ENCODE assay signal across 9 cellular contexts in genomic region chr15:25775317-25775912, GRCh38.
DNase-seq lines count a peak whose midpoint lies in the region; ATAC-seq, FAIRE-seq and TF ChIP-seq lines count a peak whose summit lies in the region.
"Had no signal": no experiment of that assay in that cellular context is flagged by ENCODE, and none has a peak within 500 bp of the region (broad histone marks: within the 10 kb centered on the region; RNA-seq: fewer than 3 reads in every experiment).

No MANE protein-coding gene starts in this region.

- H3K4me1 ChIP-seq in astrocyte (ENCODE audit: insufficient read depth, low read length), result peaks cover 18% of the 10 kb centered on the region
- H3K4me1 ChIP-seq in mesenchymal stem cell (ENCODE audit: control insufficient read depth, insufficient read depth, low read depth, low read length), result peaks cover 9% of the 10 kb centered on the region

- no peak overlapping the region for H2BK15ac ChIP-seq in mesenchymal stem cell (ENCODE audit: low read depth, poor library complexity, severe bottlenecking)

- H3K4me1 Mint-ChIP-seq in astrocyte (ENCODE audit: low read depth, unreplicated experiment), result peaks cover 22% of the 10 kb centered on the region
- no peaks in the 10 kb centered on the region for H3K4me1 Mint-ChIP-seq in Calu3 (ENCODE audit: low read depth, unreplicated experiment)

- FAIRE-seq in astrocyte (lab: Jason Lieb, UNC), result peak; percentile 92

- H3K9ac ChIP-seq in astrocyte (ENCODE audit: low read length), result peak overlapping the region; percentile 65
- peak overlapping the region; percentile 63 for H3K9ac ChIP-seq in mesenchymal stem cell (ENCODE audit: low read length)

- no TSS peak for BruUV-seq in Calu3 (replicated peaks; lab: Mats Ljungman, UMichigan)

- no peak overlapping the region for H2AK5ac ChIP-seq in mesenchymal stem cell (ENCODE audit: low read length, severe bottlenecking)

- H3K4ac ChIP-seq in mesenchymal stem cell (ENCODE audit: low read depth in 1 of 2, low read length in 2 of 2), result no peak overlapping the region

- H2BK120ac ChIP-seq in mesenchymal stem cell (ENCODE audit: low read depth, low read length), result no peak overlapping the region

- no peak overlapping the region for H3K27ac Mint-ChIP-seq in astrocyte (ENCODE audit: unreplicated experiment)
- no peak overlapping the region for H3K27ac Mint-ChIP-seq in Calu3 (ENCODE audit: unreplicated experiment)

- H4K8ac ChIP-seq in mesenchymal stem cell (ENCODE audit: low read length), result no peak overlapping the region

- peaks cover 11% of the 10 kb centered on the region for H3K79me2 ChIP-seq in astrocyte (ENCODE audit: insufficient read depth, low read length)

- H3K27ac ChIP-seq in astrocyte (ENCODE audit: low read depth, low read length) (peak overlapping the region; percentile 72), mesenchymal stem cell (ENCODE audit: low read length, poor library complexity, severe bottlenecking) (peak overlapping the region; percentile 31)

- no peak overlapping the region for H2BK12ac ChIP-seq in mesenchymal stem cell (ENCODE audit: low read length in 2 of 2)

- H3K27me3 Mint-ChIP-seq in astrocyte (ENCODE audit: low read depth, unreplicated experiment) (no peaks in the 10 kb centered on the region), Calu3 (ENCODE audit: unreplicated experiment) (no peaks in the 10 kb centered on the region)

- peaks cover 34% of the 10 kb centered on the region for H3K79me1 ChIP-seq in mesenchymal stem cell (replicated peaks; ENCODE audit: low read length, poor library complexity, severe bottlenecking)

- H3K4me3 ChIP-seq in astrocyte (ENCODE audit: insufficient read depth, low read depth, low read length), result peak overlapping the region; percentile 7
- peak overlapping the region in 1 of 2 experiments; percentile 53 for H3K4me3 ChIP-seq in mesenchymal stem cell (ENCODE audit: insufficient read depth in 1 of 2, low read depth in 1 of 2, low read length in 2 of 2)

- ATAC-seq in HG02759 (IDR thresholded peaks at IDR 0.05; ENCODE audit: unreplicated experiment), result peak; percentile 97

- no peak overlapping the region for H3K18ac ChIP-seq in mesenchymal stem cell (ENCODE audit: low read depth in 1 of 2, low read length in 2 of 2)

- H3K23ac ChIP-seq in mesenchymal stem cell (ENCODE audit: low read length in 2 of 2), result no peak overlapping the region

- peak; percentile 84 for DNase-seq in GM04504 (ENCODE audit: low read depth)
- peak; percentile 71 for DNase-seq in astrocyte (ENCODE audit: low read depth)
- peak; percentile 16 for DNase-seq in mesenchymal stem cell
- DNase-seq in activated effector memory CD4-positive, alpha-beta T cell treated with anti-CD3 and anti-CD28 coated beads, Interleukin-2, amount 50 U/mL, for 16 hours, result no peak
- DNase-seq in Calu3, result no peak
- no peak for DNase-seq in germinal center (ENCODE audit: low spot score)
- no peak for DNase-seq in activated naive CD4-positive, alpha-beta T cell treated with anti-CD3 and anti-CD28 coated beads, Interleukin-2, amount 50 U/mL, for 16 hours

- no peak overlapping the region for H2BK5ac ChIP-seq in mesenchymal stem cell (ENCODE audit: low read depth, low read length, poor library complexity, severe bottlenecking)

- H3K9me3 ChIP-seq in astrocyte (ENCODE audit: insufficient read depth, low read depth, low read length) (no peaks in the 10 kb centered on the region), mesenchymal stem cell (ENCODE audit: control insufficient read depth, low read length) (no peaks in the 10 kb centered on the region)

- no peak overlapping the region for H4K91ac ChIP-seq in mesenchymal stem cell (ENCODE audit: low read length)

- H4K20me1 ChIP-seq in astrocyte (ENCODE audit: insufficient read depth, low read length), result no peaks in the 10 kb centered on the region

- intact Hi-C loops in Calu3 (cut with micrococcal nuclease; ENCODE audit: unreplicated experiment), result no loop called here

- no peak overlapping the region for H3K4me3 Mint-ChIP-seq in astrocyte (ENCODE audit: unreplicated experiment)
- H3K4me3 Mint-ChIP-seq in Calu3 (ENCODE audit: low read depth, unreplicated experiment), result no peak overlapping the region
- H3K4me3 Mint-ChIP-seq: brain had no signal

- H3K36me3 Mint-ChIP-seq in astrocyte (ENCODE audit: low read depth, unreplicated experiment) (peaks cover 11% of the 10 kb centered on the region), Calu3 (ENCODE audit: insufficient read depth, unreplicated experiment) (no peaks in the 10 kb centered on the region)
- H3K36me3 Mint-ChIP-seq: brain had no signal

- no peak overlapping the region for H3K14ac ChIP-seq in mesenchymal stem cell (ENCODE audit: low read length in 2 of 2)

- TF ChIP-seq CTCF in astrocyte (IDR thresholded peaks at IDR 0.05; ENCODE audit: insufficient read depth, low read depth, low read length), result no peak
- no peak for TF ChIP-seq CTCF in Calu3 (IDR thresholded peaks at IDR 0.05; ENCODE audit: unreplicated experiment)

- H3K4me2 ChIP-seq in astrocyte (ENCODE audit: low read length) (peak overlapping the region; percentile 76), mesenchymal stem cell (ENCODE audit: low read length, poor library complexity, severe bottlenecking) (peak overlapping the region; percentile 69)

- CTCF ChIA-PET in Calu3 (lab: Charles Lee), result no interaction called here

- 50% methylated on average over 13 of the region's 13 CpGs for WGBS in mesenchymal stem cell

- H3K27me3 ChIP-seq in astrocyte (ENCODE audit: insufficient read depth, low read length), result no peaks in the 10 kb centered on the region
- H3K27me3 ChIP-seq in mesenchymal stem cell (ENCODE audit: control insufficient read depth in 1 of 2, insufficient read depth in 1 of 2, low read length in 2 of 2), result no peaks in the 10 kb centered on the region

- H3K36me3 ChIP-seq in astrocyte (ENCODE audit: insufficient read depth, low read length) (no peaks in the 10 kb centered on the region), mesenchymal stem cell (ENCODE audit: control insufficient read depth in 1 of 2, insufficient read depth in 2 of 2, low read depth in 1 of 2, low read length in 2 of 2) (peaks cover 0 to 31% of the 10 kb centered on the region in 2 experiments)

- H3K9me3 Mint-ChIP-seq in astrocyte (ENCODE audit: unreplicated experiment) (no peaks in the 10 kb centered on the region), Calu3 (ENCODE audit: low read depth, unreplicated experiment) (no peaks in the 10 kb centered on the region)
- H3K9me3 Mint-ChIP-seq: brain had no signal

- H2AFZ ChIP-seq in astrocyte (ENCODE audit: low read depth, low read length), result peak overlapping the region; percentile 26
- no peak overlapping the region for H2AFZ ChIP-seq in mesenchymal stem cell (ENCODE audit: low read depth, low read length)

Comparison
In these comparisons a context has a peak if more than half of its experiments do, and no peak if none do; other contexts are left out.
1. DNase-seq: peak in GM04504 (single experiment), astrocyte (single experiment) and mesenchymal stem cell (single experiment); none in activated effector memory CD4-positive, alpha-beta T cell treated with anti-CD3 and anti-CD28 coated beads, Interleukin-2, amount 50 U/mL, for 16 hours (single experiment), Calu3 (single experiment), germinal center (single experiment) and activated naive CD4-positive, alpha-beta T cell treated with anti-CD3 and anti-CD28 coated beads, Interleukin-2, amount 50 U/mL, for 16 hours (single experiment).